Comparison of ENCODE assay signal across 26 cellular contexts in the genomic region with DNA sequence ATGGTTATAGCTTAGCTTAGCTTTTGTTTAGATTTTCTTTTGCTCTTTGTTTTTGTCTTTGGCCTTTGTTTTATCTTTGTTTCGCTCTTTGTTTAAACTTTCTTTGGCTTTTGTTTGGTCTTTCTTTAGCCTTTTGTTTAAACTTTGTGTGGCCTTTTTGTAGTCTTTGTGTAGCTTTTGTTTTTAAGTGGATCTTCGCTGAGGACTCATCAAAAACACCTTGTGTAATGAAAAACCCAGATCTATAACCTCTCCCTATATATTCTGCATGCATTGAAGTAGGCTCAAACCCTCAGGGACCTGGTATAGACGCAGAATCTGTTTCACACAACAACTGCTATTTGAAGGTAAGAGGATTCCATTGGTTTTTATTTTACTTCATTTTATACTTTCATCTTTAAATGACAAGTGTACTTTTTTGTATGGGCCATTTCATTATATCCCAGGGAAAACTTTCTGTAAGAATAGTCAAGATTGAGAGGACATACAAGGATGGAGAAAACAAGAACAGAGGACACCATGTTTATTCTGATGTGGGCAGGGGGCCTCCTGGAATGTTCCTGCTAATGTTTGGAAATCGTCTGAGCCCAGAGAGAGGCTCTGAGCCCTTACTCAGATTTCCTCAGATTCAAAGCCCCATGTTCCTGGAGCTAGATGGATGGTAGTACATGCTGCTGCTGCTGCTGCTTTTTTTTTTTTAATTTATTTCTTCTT. TPM values are rescaled to one million over a fixed set of nuclear protein-coding genes. Genes with fewer than 3 reads are reported as not detected.
DNase-seq lines count a peak whose midpoint lies in the region; ATAC-seq and TF ChIP-seq lines count a peak whose summit lies in the region.
"Had no signal": no experiment of that assay in that cellular context is flagged by ENCODE, and none has a peak within 500 bp of the region (broad histone marks: within the 10 kb centered on the region; RNA-seq: fewer than 3 reads in every experiment).

A gene with protein sequence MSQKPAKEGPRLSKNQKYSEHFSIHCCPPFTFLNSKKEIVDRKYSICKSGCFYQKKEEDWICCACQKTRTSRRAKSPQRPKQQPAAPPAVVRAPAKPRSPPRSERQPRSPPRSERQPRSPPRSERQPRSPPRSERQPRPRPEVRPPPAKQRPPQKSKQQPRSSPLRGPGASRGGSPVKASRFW (plus strand): TSS at position 287 of the 714 bp plus-strand sequence. CDS start 34,390 bp downstream, outside the sequence.

- H3K27ac ChIP-seq in HUES48 (ENCODE audit: low read depth, low read length) (peak within 1 kb of the TSS; percentile 31), dorsolateral prefrontal cortex (peak within 1 kb of the TSS; percentile 63 to 100 (median 95))
- H3K27ac ChIP-seq: A549, BLaER1, HL-60, SJCRH30 had no signal

- H3K4me3 ChIP-seq in HUES48 (ENCODE audit: low read depth, low read length) (peak within 1 kb of the TSS; percentile 9; the same call in 1 of the 2 replicates), dorsolateral prefrontal cortex (peak within 1 kb of the TSS in 58 of 59 donors; percentile 14 to 82 (median 53))
- H3K4me3 ChIP-seq: A549, BLaER1, GM12878, MG63, SJCRH30 had no signal

- ATAC-seq in HG03280 (IDR thresholded peaks at IDR 0.05; ENCODE audit: unreplicated experiment) (no peak), HG03342 (IDR thresholded peaks at IDR 0.05; ENCODE audit: unreplicated experiment) (no peak)
- ATAC-seq: A549, GM12878, Panc1 had no signal

- DNase-seq in dorsolateral prefrontal cortex, result no peak
- DNase-seq in midbrain (lab: John Stamatoyannopoulos, UW), result peak; percentile 77
- DNase-seq in superior temporal gyrus (ENCODE audit: extremely low spot score), result peak; percentile 93
- no peak for DNase-seq in kidney glomerular epithelial cell (lab: John Stamatoyannopoulos, UW)
- DNase-seq in CD1c-positive myeloid dendritic cell (ENCODE audit: extremely low spot score), result no peak
- DNase-seq: CD8-positive, alpha-beta memory T cell; DMS53; EL; HFFc6; Kasumi-1; MG63; NCI-H1092; NCI-H146; NCI-H2081; NCI-H2171 treated with DMSO at 0.1 percent for 48 hours; NCI-H446 treated with DMSO at 0.1 percent for 48 hours; SJCRH30 had no signal

- H3K36me3 ChIP-seq in HUES48 (ENCODE audit: control insufficient read depth, insufficient read depth, low read length), result no peaks in the 10 kb centered on the region
- H3K36me3 ChIP-seq: BLaER1, MG63, SJCRH30 had no signal

- no peaks in the 10 kb centered on the region for H3K27me3 ChIP-seq in HUES48 (ENCODE audit: control insufficient read depth, insufficient read depth, low read length)
- peaks cover 0 to 3% (median 0%) of the 10 kb centered on the region in 45 donors for H3K27me3 ChIP-seq in dorsolateral prefrontal cortex
- H3K27me3 ChIP-seq: BLaER1, MG63, SJCRH30 had no signal

- no peak within 1 kb of the TSS for H3K9ac ChIP-seq in HUES48 (ENCODE audit: low read depth, low read length)
- H3K9ac ChIP-seq: BLaER1 had no signal

- intact Hi-C loops in dorsolateral prefrontal cortex (cut with DNase I), result loop anchor here in 1 of 2 donors (2.0 kb wide), 1 partner anchor 19 kb away; no protein-coding TSS in a partner anchor

- TF ChIP-seq CTCF in dorsolateral prefrontal cortex (IDR thresholded peaks at IDR 0.05 in 54 of 56, conservative IDR thresholded peaks at IDR 0.05 in 2 of 56; ENCODE audit: low read depth in 1 of 56, partially characterized antibody in 56 of 56), result no peak

- H3K9me3 ChIP-seq in HUES48 (ENCODE audit: control insufficient read depth, insufficient read depth, low read length), result no peaks in the 10 kb centered on the region
- H3K9me3 ChIP-seq: A549, BLaER1, MG63, SJCRH30 had no signal

- peaks cover 14% of the 10 kb centered on the region for H3K4me1 ChIP-seq in HUES48 (ENCODE audit: control insufficient read depth, insufficient read depth, low read length)
- H3K4me1 ChIP-seq: A549, BLaER1, SJCRH30 had no signal

RNA-seq across cellular contexts. Expression of the gene that starts here (rescaled TPM):
- total RNA-seq in dorsolateral prefrontal cortex, result 1,000 to 10,000 TPM in 11 of 120 experiments, 100 to 1,000 TPM in 101, 10 to 100 TPM in 8; 40.9 to 1,548 (median 379) TPM
- total RNA-seq: CD8-positive, alpha-beta memory T cell; HFFc6; HT1080 had no signal

Comparison
In these comparisons a context has a peak if more than half of its experiments do, and no peak if none do; other contexts are left out.
1. DNase-seq: peak in midbrain (single experiment) and superior temporal gyrus (single experiment); none in dorsolateral prefrontal cortex (0 of 10), kidney glomerular epithelial cell (single experiment) and CD1c-positive myeloid dendritic cell (single experiment).